In the genomic region with DNA sequence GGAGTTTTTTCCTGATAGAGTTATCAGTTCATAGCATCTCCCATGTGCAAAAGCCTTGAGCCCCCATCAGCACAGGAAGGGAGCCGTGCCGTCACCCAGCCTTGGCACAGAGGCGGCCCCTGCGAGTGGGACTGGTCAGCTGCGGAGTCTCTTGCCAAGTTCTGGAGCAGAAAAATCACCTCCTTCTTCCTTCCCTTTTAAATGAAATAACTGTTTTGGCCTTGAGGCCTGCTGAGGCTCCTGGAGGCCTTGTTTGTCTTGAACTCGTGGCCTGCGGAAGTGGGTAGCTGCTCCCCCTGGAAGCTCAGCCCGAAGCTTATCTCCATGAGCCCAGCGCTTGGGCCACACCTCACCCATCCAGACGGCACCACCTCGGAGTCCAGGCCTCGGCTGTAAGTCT, we compare ENCODE assay signal across 20 cellular contexts.
DNase-seq lines count a peak whose midpoint lies in the region; ATAC-seq, FAIRE-seq and TF ChIP-seq lines count a peak whose summit lies in the region.
"Had no signal": no experiment of that assay in that cellular context is flagged by ENCODE, and none has a peak within 500 bp of the region (broad histone marks: within the 10 kb centered on the region; RNA-seq: fewer than 3 reads in every experiment).

No MANE protein-coding gene starts in this region.

- no peaks in the 10 kb centered on the region for H3K9me2 ChIP-seq in PC-9 (ENCODE audit: insufficient read depth)
- H3K9me2 ChIP-seq in PC-3 (replicated peaks; ENCODE audit: low read length): no peaks in the 10 kb centered on the region

- no peaks in the 10 kb centered on the region for H3K9me3 ChIP-seq in PC-9 (ENCODE audit: insufficient read depth, low read depth)
- no peaks in the 10 kb centered on the region for H3K9me3 ChIP-seq in PC-3 (ENCODE audit: low read length)
- H3K9me3 ChIP-seq: uterus had no signal

- H3K4me3 ChIP-seq in PC-9 (no peak overlapping the region), PC-3 (ENCODE audit: low read length) (no peak overlapping the region)
- H3K4me3 ChIP-seq: uterus had no signal

- no peaks in the 10 kb centered on the region for H4K20me1 ChIP-seq in PC-9 (ENCODE audit: insufficient read depth)
- H4K20me1 ChIP-seq in PC-3 (ENCODE audit: low read length): no peaks in the 10 kb centered on the region

- no peak for ATAC-seq in PC-3
- ATAC-seq: activated CD8-positive, alpha-beta memory T cell treated with anti-CD3 and anti-CD28 coated beads, Interleukin-2, amount 10 ng/mL, durations not matched to agents 7 days and 5 days; CD8-positive, alpha-beta T cell; naive thymus-derived CD8-positive, alpha-beta T cell had no signal

- POLR2A ChIA-PET in PC-9 (lab: Charles Lee; ENCODE audit: unreplicated experiment): no interaction called here
- POLR2A ChIA-PET in PC-3 (lab: Charles Lee; ENCODE audit: unreplicated experiment): no interaction called here

- H3K27ac ChIP-seq in PC-9: no peak overlapping the region
- no peak overlapping the region for H3K27ac ChIP-seq in PC-3 (ENCODE audit: low read length)

- CTCF ChIA-PET in PC-9 (lab: Charles Lee): no interaction called here
- CTCF ChIA-PET in PC-3 (lab: Charles Lee): no interaction called here

- no peak overlapping the region for H3K9ac ChIP-seq in PC-3 (ENCODE audit: low read length)

- H3K4me1 ChIP-seq in PC-9 (replicated peaks; ENCODE audit: insufficient read depth) (no peaks in the 10 kb centered on the region), PC-3 (ENCODE audit: insufficient read depth, low read length) (no peaks in the 10 kb centered on the region)
- H3K4me1 ChIP-seq: uterus had no signal

- DNase-seq in M059J (ENCODE audit: low read depth) (peak; percentile 23), dermis blood vessel endothelial cell (peak; percentile 79), iris pigment epithelial cell (ENCODE audit: low read depth) (peak; percentile 23), pulmonary artery endothelial cell (ENCODE audit: low read depth, low spot score) (peak; percentile 51), RCC 7860 (ENCODE audit: low spot score) (no peak), PC-9 (no peak), PC-3 (no peak), NCI-H1436 treated with DMSO at 0.1 percent for 48 hours (lab: John Stamatoyannopoulos, UW) (no peak)
- DNase-seq: activated CD4-positive, CD25-positive, alpha-beta regulatory T cell treated with anti-CD3 and anti-CD28 coated beads, Interleukin-2, amount 50 U/mL, for 72 hours; activated CD8-positive, alpha-beta memory T cell treated with anti-CD3 and anti-CD28 coated beads, Interleukin-2, amount 10 ng/mL, durations not matched to agents 7 days and 5 days; CD8-positive, alpha-beta T cell; DMS79 treated with DMSO at 0.1 percent for 48 hours; naive thymus-derived CD8-positive, alpha-beta T cell; NCI-H1105 treated with DMSO at 0.1 percent for 48 hours; NCI-H69; stimulated activated naive CD4-positive, alpha-beta T cell treated with Interleukin-2 at 50 U/mL for 16 hours had no signal

- H3K27me3 ChIP-seq in PC-9 (ENCODE audit: insufficient read depth, low read depth) (no peaks in the 10 kb centered on the region), PC-3 (ENCODE audit: low read length) (no peaks in the 10 kb centered on the region)
- H3K27me3 ChIP-seq: uterus had no signal

- H3K4me2 ChIP-seq in PC-9: no peak overlapping the region
- H3K4me2 ChIP-seq in PC-3 (ENCODE audit: low read length): no peak overlapping the region

- no peaks in the 10 kb centered on the region for H3F3A ChIP-seq in PC-9 (ENCODE audit: insufficient read depth, low read depth)
- H3F3A ChIP-seq in PC-3 (ENCODE audit: low read length, unreplicated experiment): no peaks in the 10 kb centered on the region

- no peak for FAIRE-seq in RCC 7860 (lab: Jason Lieb, UNC)
- FAIRE-seq: colon, endometrium, frontal cortex had no signal

- H3K36me3 ChIP-seq in PC-9 (ENCODE audit: low read depth) (no peaks in the 10 kb centered on the region), PC-3 (ENCODE audit: low read depth, low read length) (no peaks in the 10 kb centered on the region)
- H3K36me3 ChIP-seq: uterus had no signal

- intact Hi-C loops in PC-9 (cut with micrococcal nuclease; ENCODE audit: unreplicated experiment): no loop called here
- intact Hi-C loops in PC-3 (cut with micrococcal nuclease): no loop called here

- BruUV-seq in PC-9 (replicated peaks; lab: Mats Ljungman, UMichigan): no TSS peak
- no TSS peak for BruUV-seq in PC-3 (replicated peaks; lab: Mats Ljungman, UMichigan)

- no peak overlapping the region for H2AFZ ChIP-seq in PC-9
- H2AFZ ChIP-seq in PC-3 (ENCODE audit: low read length): no peak overlapping the region

- H3K79me2 ChIP-seq in PC-9 (ENCODE audit: low read depth) (no peaks in the 10 kb centered on the region), PC-3 (ENCODE audit: low read length) (no peaks in the 10 kb centered on the region)

- no peak for TF ChIP-seq CTCF in PC-9 (conservative IDR thresholded peaks at IDR 0.05)
- TF ChIP-seq CTCF in PC-3 (conservative IDR thresholded peaks at IDR 0.05; ENCODE audit: low read depth, low read length): no peak

Comparison
In these comparisons a context has a peak if more than half of its experiments do, and no peak if none do; other contexts are left out.
1. DNase-seq: peak in M059J (single experiment), dermis blood vessel endothelial cell (single experiment), iris pigment epithelial cell (single experiment) and pulmonary artery endothelial cell (single experiment); none in RCC 7860 (single experiment), PC-9 (0 of 2), PC-3 (single experiment) and NCI-H1436 treated with DMSO at 0.1 percent for 48 hours (single experiment).